In the genomic region with DNA sequence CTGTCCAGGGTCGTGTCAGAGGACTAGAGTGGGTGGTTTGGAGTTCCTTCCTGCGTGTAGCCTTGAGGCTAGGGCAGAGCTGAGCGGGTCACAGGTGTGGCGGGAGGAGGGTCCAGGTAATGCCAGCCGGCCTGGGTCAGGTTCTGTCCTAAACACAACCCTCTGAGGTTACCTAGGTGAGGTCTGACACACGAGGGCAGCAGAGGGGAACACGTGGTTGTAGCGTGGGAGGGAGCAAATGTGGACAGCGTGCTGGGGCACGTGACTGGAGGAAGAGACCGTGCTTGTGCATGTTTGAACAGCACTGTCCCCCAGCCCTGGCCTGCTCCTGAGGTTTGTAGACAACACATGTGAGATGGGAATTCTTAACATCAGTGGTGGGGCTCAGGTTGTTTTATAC, we compare ENCODE assay signal across 1 cellular context.
TF ChIP-seq lines count a peak whose summit lies in the region.

No MANE protein-coding gene starts in this region.

TF ChIP-seq in K562, 482 proteins besides CTCF, POLR2A, EP300 and RAD21 (continues in another document):
- TF ChIP-seq DNMT1 (IDR thresholded peaks at IDR 0.05) (no peak), BHLHE40 (IDR thresholded peaks at IDR 0.05; ENCODE audit: low read length) (peak; percentile 92), NR4A1 (CRISPR knock-in tag; IDR thresholded peaks at IDR 0.05) (no peak), NR4A1 (tag; IDR thresholded peaks at IDR 0.05) (0 out of 2 replicates have a peak, but pooled peaks have one; percentile 35), ZNF76 (CRISPR knock-in tag; IDR thresholded peaks at IDR 0.05; ENCODE audit: borderline replicate concordance) (no peak), CXXC5 (CRISPR knock-in tag; IDR thresholded peaks at IDR 0.05) (peak; percentile 83), ETS2 (tag; IDR thresholded peaks at IDR 0.05; ENCODE audit: borderline replicate concordance, poor library complexity, severe bottlenecking) (no peak), SREBF1 (IDR thresholded peaks at IDR 0.05; ENCODE audit: borderline replicate concordance, low read depth, low read length) (no peak), ZNF707 (CRISPR knock-in tag; conservative IDR thresholded peaks at IDR 0.05) (no peak), TOE1 (IDR thresholded peaks at IDR 0.05; ENCODE audit: borderline replicate concordance) (peak; percentile 33; the same call in 1 of the 2 replicates), TOE1 (CRISPR knock-in tag; IDR thresholded peaks at IDR 0.05; ENCODE audit: borderline replicate concordance, low read depth) (no peak), MYC (IDR thresholded peaks at IDR 0.05; ENCODE audit: low read depth, low read length) (peak; percentile 92), MYC (CRISPR knock-in tag; IDR thresholded peaks at IDR 0.05; ENCODE audit: borderline replicate concordance, low read depth) (peak; percentile 40; the same call in 1 of the 2 replicates), RUNX1 (IDR thresholded peaks at IDR 0.05; ENCODE audit: low read depth) (no peak), ZNF12 (CRISPR knock-in tag; IDR thresholded peaks at IDR 0.05) (no peak), MLX (CRISPR knock-in tag; conservative IDR thresholded peaks at IDR 0.05) (peak in 1 of 2 experiments; percentile 72; a peak in 1 of 4 replicates), ESRRB (CRISPR knock-in tag; IDR thresholded peaks at IDR 0.05; ENCODE audit: borderline replicate concordance) (no peak), ARNT (IDR thresholded peaks at IDR 0.05) (no peak), USF1 (CRISPR knock-in tag; IDR thresholded peaks at IDR 0.05) (peak; percentile 94), PPARD (CRISPR knock-in tag; IDR thresholded peaks at IDR 0.05) (no peak), RBFOX2 (IDR thresholded peaks at IDR 0.05; ENCODE audit: low read depth, low read length) (peak; percentile 37; the same call in 1 of the 2 replicates), L3MBTL2 (IDR thresholded peaks at IDR 0.05) (peak; percentile 97), USF2 (CRISPR knock-in tag; IDR thresholded peaks at IDR 0.05) (peak; percentile 90), XRCC5 (IDR thresholded peaks at IDR 0.05; ENCODE audit: low read depth, low read length) (no peak), FUS (optimal IDR thresholded peaks at IDR 0.05; ENCODE audit: low read depth, low read length) (no peak), SIRT6 (IDR thresholded peaks at IDR 0.05; ENCODE audit: low read depth, low read length) (no peak), EP400 (IDR thresholded peaks at IDR 0.05) (peak; percentile 33), EGR1 (conservative IDR thresholded peaks at IDR 0.05) (peak; percentile 45), RBM17 (IDR thresholded peaks at IDR 0.05; ENCODE audit: borderline replicate concordance, low read depth, low read length) (no peak), KLF13 (tag; IDR thresholded peaks at IDR 0.05; ENCODE audit: borderline replicate concordance, low read depth) (0 out of 2 replicates have a peak, but pooled peaks have one; percentile 34), ATF6 (CRISPR knock-in tag; IDR thresholded peaks at IDR 0.05) (0 out of 2 replicates have a peak, but pooled peaks have one; percentile 32), LEF1 (IDR thresholded peaks at IDR 0.05) (no peak), CREB1 (IDR thresholded peaks at IDR 0.05) (no peak), CREB1 (CRISPR knock-in tag; IDR thresholded peaks at IDR 0.05) (peak; percentile 45; the same call in 1 of the 2 replicates), MAFG (tag; conservative IDR thresholded peaks at IDR 0.05) (no peak), RAD51 (IDR thresholded peaks at IDR 0.05; ENCODE audit: borderline replicate concordance, low read depth) (peak; percentile 82), EHMT2 (IDR thresholded peaks at IDR 0.05) (no peak), SRSF7 (optimal IDR thresholded peaks at IDR 0.05; ENCODE audit: low read depth, low read length) (no peak), MEF2D (tag; conservative IDR thresholded peaks at IDR 0.05; ENCODE audit: low read depth) (no peak), ZNF253 (CRISPR knock-in tag; conservative IDR thresholded peaks at IDR 0.05) (no peak), CCAR2 (IDR thresholded peaks at IDR 0.05; ENCODE audit: low read depth, low read length) (no peak), SMAD3 (CRISPR knock-in tag; conservative IDR thresholded peaks at IDR 0.05) (no peak), SP2 (IDR thresholded peaks at IDR 0.05; ENCODE audit: extremely low read depth, low read depth, low read length, poor library complexity, severe bottlenecking) (no peak), U2AF2 (optimal IDR thresholded peaks at IDR 0.05; ENCODE audit: low read depth, low read length) (no peak), ZNF133 (CRISPR knock-in tag; IDR thresholded peaks at IDR 0.05) (no peak), MAFF (IDR thresholded peaks at IDR 0.05; ENCODE audit: low read length) (no peak)
- TF ChIP-seq, protein P1, sequence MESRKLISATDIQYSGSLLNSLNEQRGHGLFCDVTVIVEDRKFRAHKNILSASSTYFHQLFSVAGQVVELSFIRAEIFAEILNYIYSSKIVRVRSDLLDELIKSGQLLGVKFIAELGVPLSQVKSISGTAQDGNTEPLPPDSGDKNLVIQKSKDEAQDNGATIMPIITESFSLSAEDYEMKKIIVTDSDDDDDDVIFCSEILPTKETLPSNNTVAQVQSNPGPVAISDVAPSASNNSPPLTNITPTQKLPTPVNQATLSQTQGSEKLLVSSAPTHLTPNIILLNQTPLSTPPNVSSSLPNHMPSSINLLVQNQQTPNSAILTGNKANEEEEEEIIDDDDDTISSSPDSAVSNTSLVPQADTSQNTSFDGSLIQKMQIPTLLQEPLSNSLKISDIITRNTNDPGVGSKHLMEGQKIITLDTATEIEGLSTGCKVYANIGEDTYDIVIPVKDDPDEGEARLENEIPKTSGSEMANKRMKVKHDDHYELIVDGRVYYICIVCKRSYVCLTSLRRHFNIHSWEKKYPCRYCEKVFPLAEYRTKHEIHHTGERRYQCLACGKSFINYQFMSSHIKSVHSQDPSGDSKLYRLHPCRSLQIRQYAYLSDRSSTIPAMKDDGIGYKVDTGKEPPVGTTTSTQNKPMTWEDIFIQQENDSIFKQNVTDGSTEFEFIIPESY (CRISPR knock-in tag; IDR thresholded peaks at IDR 0.05): peak; percentile 62; the same call in 1 of the 2 replicates
- TF ChIP-seq, protein P2, sequence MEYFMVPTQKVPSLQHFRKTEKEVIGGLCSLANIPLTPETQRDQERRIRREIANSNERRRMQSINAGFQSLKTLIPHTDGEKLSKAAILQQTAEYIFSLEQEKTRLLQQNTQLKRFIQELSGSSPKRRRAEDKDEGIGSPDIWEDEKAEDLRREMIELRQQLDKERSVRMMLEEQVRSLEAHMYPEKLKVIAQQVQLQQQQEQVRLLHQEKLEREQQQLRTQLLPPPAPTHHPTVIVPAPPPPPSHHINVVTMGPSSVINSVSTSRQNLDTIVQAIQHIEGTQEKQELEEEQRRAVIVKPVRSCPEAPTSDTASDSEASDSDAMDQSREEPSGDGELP (CRISPR knock-in tag; IDR thresholded peaks at IDR 0.05; ENCODE audit: borderline replicate concordance): peak; percentile 35; the same call in 1 of the 2 replicates
- TF ChIP-seq, protein P3, sequence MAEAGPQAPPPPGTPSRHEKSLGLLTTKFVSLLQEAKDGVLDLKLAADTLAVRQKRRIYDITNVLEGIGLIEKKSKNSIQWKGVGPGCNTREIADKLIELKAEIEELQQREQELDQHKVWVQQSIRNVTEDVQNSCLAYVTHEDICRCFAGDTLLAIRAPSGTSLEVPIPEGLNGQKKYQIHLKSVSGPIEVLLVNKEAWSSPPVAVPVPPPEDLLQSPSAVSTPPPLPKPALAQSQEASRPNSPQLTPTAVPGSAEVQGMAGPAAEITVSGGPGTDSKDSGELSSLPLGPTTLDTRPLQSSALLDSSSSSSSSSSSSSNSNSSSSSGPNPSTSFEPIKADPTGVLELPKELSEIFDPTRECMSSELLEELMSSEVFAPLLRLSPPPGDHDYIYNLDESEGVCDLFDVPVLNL (CRISPR knock-in tag; IDR thresholded peaks at IDR 0.05; ENCODE audit: low read depth): peak; percentile 34; the same call in 1 of the 2 replicates
- TF ChIP-seq, protein P4, sequence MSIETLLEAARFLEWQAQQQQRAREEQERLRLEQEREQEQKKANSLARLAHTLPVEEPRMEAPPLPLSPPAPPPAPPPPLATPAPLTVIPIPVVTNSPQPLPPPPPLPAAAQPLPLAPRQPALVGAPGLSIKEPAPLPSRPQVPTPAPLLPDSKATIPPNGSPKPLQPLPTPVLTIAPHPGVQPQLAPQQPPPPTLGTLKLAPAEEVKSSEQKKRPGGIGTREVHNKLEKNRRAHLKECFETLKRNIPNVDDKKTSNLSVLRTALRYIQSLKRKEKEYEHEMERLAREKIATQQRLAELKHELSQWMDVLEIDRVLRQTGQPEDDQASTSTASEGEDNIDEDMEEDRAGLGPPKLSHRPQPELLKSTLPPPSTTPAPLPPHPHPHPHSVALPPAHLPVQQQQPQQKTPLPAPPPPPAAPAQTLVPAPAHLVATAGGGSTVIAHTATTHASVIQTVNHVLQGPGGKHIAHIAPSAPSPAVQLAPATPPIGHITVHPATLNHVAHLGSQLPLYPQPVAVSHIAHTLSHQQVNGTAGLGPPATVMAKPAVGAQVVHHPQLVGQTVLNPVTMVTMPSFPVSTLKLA (conservative IDR thresholded peaks at IDR 0.05): peak; percentile 80 to 82
- TF ChIP-seq, protein P5, sequence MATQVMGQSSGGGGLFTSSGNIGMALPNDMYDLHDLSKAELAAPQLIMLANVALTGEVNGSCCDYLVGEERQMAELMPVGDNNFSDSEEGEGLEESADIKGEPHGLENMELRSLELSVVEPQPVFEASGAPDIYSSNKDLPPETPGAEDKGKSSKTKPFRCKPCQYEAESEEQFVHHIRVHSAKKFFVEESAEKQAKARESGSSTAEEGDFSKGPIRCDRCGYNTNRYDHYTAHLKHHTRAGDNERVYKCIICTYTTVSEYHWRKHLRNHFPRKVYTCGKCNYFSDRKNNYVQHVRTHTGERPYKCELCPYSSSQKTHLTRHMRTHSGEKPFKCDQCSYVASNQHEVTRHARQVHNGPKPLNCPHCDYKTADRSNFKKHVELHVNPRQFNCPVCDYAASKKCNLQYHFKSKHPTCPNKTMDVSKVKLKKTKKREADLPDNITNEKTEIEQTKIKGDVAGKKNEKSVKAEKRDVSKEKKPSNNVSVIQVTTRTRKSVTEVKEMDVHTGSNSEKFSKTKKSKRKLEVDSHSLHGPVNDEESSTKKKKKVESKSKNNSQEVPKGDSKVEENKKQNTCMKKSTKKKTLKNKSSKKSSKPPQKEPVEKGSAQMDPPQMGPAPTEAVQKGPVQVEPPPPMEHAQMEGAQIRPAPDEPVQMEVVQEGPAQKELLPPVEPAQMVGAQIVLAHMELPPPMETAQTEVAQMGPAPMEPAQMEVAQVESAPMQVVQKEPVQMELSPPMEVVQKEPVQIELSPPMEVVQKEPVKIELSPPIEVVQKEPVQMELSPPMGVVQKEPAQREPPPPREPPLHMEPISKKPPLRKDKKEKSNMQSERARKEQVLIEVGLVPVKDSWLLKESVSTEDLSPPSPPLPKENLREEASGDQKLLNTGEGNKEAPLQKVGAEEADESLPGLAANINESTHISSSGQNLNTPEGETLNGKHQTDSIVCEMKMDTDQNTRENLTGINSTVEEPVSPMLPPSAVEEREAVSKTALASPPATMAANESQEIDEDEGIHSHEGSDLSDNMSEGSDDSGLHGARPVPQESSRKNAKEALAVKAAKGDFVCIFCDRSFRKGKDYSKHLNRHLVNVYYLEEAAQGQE (CRISPR knock-in tag; IDR thresholded peaks at IDR 0.05; ENCODE audit: low read depth): no peak
